24 cellular contexts compared by ENCODE assay signal in genomic region chr10:71280825-71281224, GRCh38.
"Had no signal": no experiment of that assay in that cellular context is flagged by ENCODE, and none has a peak within 500 bp of the region (broad histone marks: within the 10 kb centered on the region; RNA-seq: fewer than 3 reads in every experiment).

No MANE protein-coding gene starts in this region.

- H3K4me3 ChIP-seq: body of pancreas, cardiac muscle cell, colonic mucosa, gastrocnemius medialis, left ventricle myocardium inferior, lung, stomach, thyroid gland, upper lobe of right lung had no signal

- H3K9me3 ChIP-seq: body of pancreas, colonic mucosa, gastrocnemius medialis, left ventricle myocardium inferior, stomach, thyroid gland, upper lobe of right lung had no signal

- DNase-seq: activated CD4-positive, alpha-beta T cell treated with anti-CD3 and anti-CD28 coated beads for 4 hours; activated CD4-positive, alpha-beta T cell treated with anti-CD3 and anti-CD28 coated beads, Interleukin-2, amount 50 U/mL, for 4 hours; activated CD8-positive, alpha-beta memory T cell treated with anti-CD3 and anti-CD28 coated beads for 24 hours; activated effector memory CD4-positive, alpha-beta T cell treated with Interleukin-2 at 50 U/mL for 16 hours; activated naive CD4-positive, alpha-beta T cell treated with Interleukin-2 at 50 U/mL for 16 hours; aorta; body of pancreas; cerebellar nuclear complex; colonic mucosa; effector CD8-positive, alpha-beta T cell; gastrocnemius medialis; glutamatergic neuron; left ventricle myocardium inferior; mesendoderm; natural killer cell; posterior cingulate gyrus; right cardiac atrium; stimulated activated CD4-positive, alpha-beta T cell treated with anti-CD3 and anti-CD28 coated beads, Interleukin-2, amount 100 ng/mL, for 48 hours; stomach; thyroid gland; upper lobe of right lung had no signal

- H3K4me1 Mint-ChIP-seq: natural killer cell had no signal

- H3K9me3 Mint-ChIP-seq: natural killer cell had no signal

- H3K4me3 Mint-ChIP-seq: activated naive CD8-positive, alpha-beta T cell; natural killer cell had no signal

- ATAC-seq: body of pancreas, gastrocnemius medialis, natural killer cell, right cardiac atrium, upper lobe of right lung had no signal

- H3K27ac Mint-ChIP-seq: activated naive CD8-positive, alpha-beta T cell; natural killer cell had no signal

- H3K4me1 ChIP-seq: body of pancreas, colonic mucosa, gastrocnemius medialis, stomach, thyroid gland, upper lobe of right lung had no signal

- H3K27me3 ChIP-seq: body of pancreas, cardiac muscle cell, colonic mucosa, gastrocnemius medialis, stomach, thyroid gland, upper lobe of right lung had no signal

- H3K36me3 ChIP-seq: colonic mucosa, gastrocnemius medialis, thyroid gland, upper lobe of right lung had no signal

- H3K36me3 Mint-ChIP-seq: activated naive CD8-positive, alpha-beta T cell; natural killer cell had no signal

- H3K27me3 Mint-ChIP-seq: activated naive CD8-positive, alpha-beta T cell had no signal

- H3K27ac ChIP-seq: body of pancreas, colonic mucosa, gastrocnemius medialis, left ventricle myocardium inferior, stomach, thyroid gland, upper lobe of right lung had no signal
